Comparison of ENCODE assay signal across 11 cellular contexts in the genomic region with DNA sequence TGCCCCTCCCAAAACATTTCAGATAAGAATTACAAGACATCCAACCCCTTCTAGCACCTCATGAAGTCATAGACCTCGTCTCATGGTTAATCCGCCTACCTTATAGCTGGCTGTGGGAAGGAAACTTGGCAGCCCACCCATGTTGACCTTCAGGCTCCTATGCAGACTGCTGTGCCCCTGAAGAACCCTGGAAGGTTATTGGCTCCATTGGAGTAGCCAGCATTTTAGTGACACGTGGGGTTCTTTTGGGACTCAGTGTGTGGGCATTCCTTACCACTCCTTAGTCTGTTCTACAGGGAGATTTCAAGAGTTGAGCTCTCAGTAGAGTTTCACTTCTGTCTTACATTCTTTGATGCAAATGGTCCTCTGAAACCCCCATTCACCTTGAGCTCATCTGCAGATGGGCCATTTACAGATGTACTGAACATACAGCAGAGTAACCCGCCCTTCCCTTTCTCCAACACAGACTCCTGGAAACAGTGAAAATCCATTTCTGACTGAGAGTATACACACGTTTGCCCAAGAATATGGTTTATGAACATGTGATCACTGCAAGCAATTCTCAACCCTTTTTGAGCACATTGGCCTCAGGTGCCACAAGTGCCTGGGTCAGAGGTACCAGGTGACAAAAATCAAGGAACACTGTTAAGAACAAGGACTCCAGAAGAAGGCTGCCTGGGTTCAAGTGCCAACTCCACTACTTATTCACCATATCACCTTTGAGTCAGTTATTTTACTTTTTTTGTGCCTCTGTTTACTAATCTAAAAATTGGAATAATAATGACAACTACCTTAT. TPM values are rescaled to one million over a fixed set of nuclear protein-coding genes. Genes with fewer than 3 reads are reported as not detected.
DNase-seq lines count a peak whose midpoint lies in the region; ATAC-seq, FAIRE-seq and TF ChIP-seq lines count a peak whose summit lies in the region.
"Had no signal": no experiment of that assay in that cellular context is flagged by ENCODE, and none has a peak within 500 bp of the region (broad histone marks: within the 10 kb centered on the region; RNA-seq: fewer than 3 reads in every experiment).

No MANE protein-coding gene starts in this region.

- H3K4me3 ChIP-seq in breast epithelium (peak overlapping the region in 1 of 3 donors; percentile 24), small intestine (ENCODE audit: low read depth in 1 of 2, low read length in 2 of 2) (no peak overlapping the region)
- H3K4me3 ChIP-seq: SK-N-MC had no signal

- no peaks in the 10 kb centered on the region for H3K27me3 ChIP-seq in breast epithelium
- no peaks in the 10 kb centered on the region for H3K27me3 ChIP-seq in small intestine (ENCODE audit: control insufficient read depth in 2 of 2, insufficient read depth in 2 of 2, low read length in 2 of 2)

- H3K36me3 ChIP-seq in breast epithelium (no peaks in the 10 kb centered on the region), small intestine (ENCODE audit: control insufficient read depth in 2 of 2, insufficient read depth in 2 of 2, low read length in 2 of 2) (no peaks in the 10 kb centered on the region)

- WGBS in small intestine, 3 donors = 74 to 79% (median 76%) methylated on average over 5 of the region's 5 CpGs

- intact Hi-C loops in breast epithelium (cut with DNase I; ENCODE audit: low total_unique reads) = no loop called here

- no peak for TF ChIP-seq POLR2A in breast epithelium (IDR thresholded peaks at IDR 0.05)

- H3K4me1 ChIP-seq in breast epithelium (no peaks in the 10 kb centered on the region), small intestine (ENCODE audit: control insufficient read depth in 2 of 2, insufficient read depth in 1 of 2, low read depth in 1 of 2, low read length in 1 of 2) (no peaks in the 10 kb centered on the region)

- DNase-seq in DMS114 treated with DMSO at 0.1 percent for 48 hours (lab: John Stamatoyannopoulos, UW; ENCODE audit: unreplicated experiment) (peak; percentile 2), NCI-H345 (lab: John Stamatoyannopoulos, UW) (peak; percentile 8), AG08396 (ENCODE audit: low spot score) (no peak), breast epithelium (ENCODE audit: low spot score in 2 of 2) (no peak), small intestine (no peak)
- no peak for DNase-seq in stimulated activated CD4-positive, alpha-beta T cell treated with anti-CD3 and anti-CD28 coated beads, Interleukin-4, amount 100 ng/mL, for 4 hours
- DNase-seq: NCI-H1930, occipital lobe had no signal

- ATAC-seq in GM19035 (IDR thresholded peaks at IDR 0.05; ENCODE audit: unreplicated experiment) = peak; percentile 45
- ATAC-seq in HG02759 (IDR thresholded peaks at IDR 0.05; ENCODE audit: unreplicated experiment) = peak; percentile 59

- no peak for FAIRE-seq in small intestine (lab: Jason Lieb, UNC)

- TF ChIP-seq CTCF in breast epithelium (IDR thresholded peaks at IDR 0.05) = no peak

- H3K27ac ChIP-seq in breast epithelium (no peak overlapping the region), small intestine (ENCODE audit: low read depth in 1 of 2, low read length in 1 of 2) (no peak overlapping the region)
- H3K27ac ChIP-seq: SK-N-MC had no signal

- H3K9me3 ChIP-seq in breast epithelium = no peaks in the 10 kb centered on the region
- no peaks in the 10 kb centered on the region for H3K9me3 ChIP-seq in small intestine (ENCODE audit: control insufficient read depth, low read depth)

RNA-seq across cellular contexts. Expression of gene HECW1, which starts 54.0 kb away (rescaled TPM):
- total RNA-seq in breast epithelium = 1 to 10 TPM in 1 of 3 donors, under 1 TPM in 2; 0.48 to 1.9 (median 0.66) TPM
- under 1 TPM in 2 of 3 donors, not detected in 1; under 0.01 to 0.10 TPM for polyA plus RNA-seq in small intestine

Comparison
In these comparisons a context has a peak if more than half of its experiments do, and no peak if none do; other contexts are left out.
1. DNase-seq: peak in DMS114 treated with DMSO at 0.1 percent for 48 hours (single experiment) and NCI-H345 (single experiment); none in stimulated activated CD4-positive, alpha-beta T cell treated with anti-CD3 and anti-CD28 coated beads, Interleukin-4, amount 100 ng/mL, for 4 hours (0 of 2), AG08396 (single experiment), breast epithelium (0 of 2) and small intestine (single experiment).